Comparison of ENCODE assay signal across 10 cellular contexts in the genomic region with DNA sequence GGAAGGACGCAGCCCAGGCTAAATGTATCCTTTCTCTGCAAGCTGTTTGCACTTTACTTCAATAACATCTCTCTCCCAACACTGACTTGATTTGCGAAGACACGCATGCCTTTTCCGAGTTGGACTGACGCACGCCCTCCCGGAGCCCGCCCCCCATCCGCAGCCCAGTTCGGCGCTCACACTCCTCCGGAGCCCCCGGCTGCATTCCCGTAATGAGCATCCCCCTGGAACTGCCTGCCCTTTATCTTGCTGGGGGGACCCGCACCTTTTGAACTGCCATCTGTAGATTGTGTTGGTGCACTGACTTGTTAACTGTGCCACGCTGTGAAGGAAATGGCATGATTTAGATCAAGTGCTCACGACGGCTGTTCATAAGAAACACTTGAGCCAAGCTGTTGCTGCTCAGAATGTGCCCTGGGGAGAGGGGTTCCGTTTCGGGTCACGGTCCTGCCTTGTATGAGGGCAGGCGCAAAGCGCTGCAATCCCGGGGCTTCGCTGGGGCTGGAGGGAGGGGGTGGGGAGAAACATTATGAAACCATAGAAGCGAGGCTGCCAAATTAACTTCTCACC.
A peak's percentile ranks its signal among the peaks of the same experiment; 100 is the strongest.
DNase-seq lines count a peak whose midpoint lies in the region; FAIRE-seq and TF ChIP-seq lines count a peak whose summit lies in the region.
"Had no signal": no experiment of that assay in that cellular context is flagged by ENCODE, and none has a peak within 500 bp of the region (broad histone marks: within the 10 kb centered on the region; RNA-seq: fewer than 3 reads in every experiment).

No MANE protein-coding gene starts in this region.

- peak overlapping the region; percentile 66 for H2AFZ ChIP-seq in mammary epithelial cell (ENCODE audit: low read depth, low read length)

- no peaks in the 10 kb centered on the region for H3K36me3 ChIP-seq in H7 (replicated peaks; ENCODE audit: control insufficient read depth, insufficient read depth, low read length)
- H3K36me3 ChIP-seq in mammary epithelial cell (ENCODE audit: insufficient read depth, low read length) = no peaks in the 10 kb centered on the region
- H3K36me3 ChIP-seq in kidney (ENCODE audit: control insufficient read depth in 1 of 2, insufficient read depth in 2 of 2, low read length in 2 of 2) = no peaks in the 10 kb centered on the region
- H3K36me3 ChIP-seq in spleen = no peaks in the 10 kb centered on the region

- H3K27me3 ChIP-seq in H7 (ENCODE audit: control insufficient read depth, insufficient read depth, low read length) (peaks cover 34% of the 10 kb centered on the region), mammary epithelial cell (ENCODE audit: insufficient read depth, low read length) (no peaks in the 10 kb centered on the region), spleen (replicated peaks in 1 of 7) (peaks cover 0 to 67% (median 35%) of the 10 kb centered on the region in 7 donors)

- no peak for TF ChIP-seq POLR2A in spleen (IDR thresholded peaks at IDR 0.05)

- H3K4me3 ChIP-seq in H7 (ENCODE audit: insufficient read depth, low read depth, low read length) (peak overlapping the region; percentile 37), mammary epithelial cell (replicated peaks in 1 of 3; ENCODE audit: insufficient read depth in 1 of 3, low read depth in 2 of 3, low read length in 3 of 3) (no peak overlapping the region), kidney (ENCODE audit: low read length in 2 of 2) (peak overlapping the region; percentile 40 to 44), spleen (peak overlapping the region in 5 of 8 donors; percentile 2 to 55 (median 4))

- 50% methylated on average over 11 of the region's 26 CpGs for WGBS in mammary epithelial cell (ENCODE audit: low coverage, missing lambda C conversion rate)
- 4 to 8% (median 7%) methylated on average over 26 of the region's 26 CpGs for WGBS in spleen, 5 donors

- intact Hi-C loops in mammary epithelial cell (cut with micrococcal nuclease) (no loop called here), kidney (cut with DNase I) (no loop called here), spleen (cut with DNase I; ENCODE audit: low total_unique reads) (no loop called here)

- no peaks in the 10 kb centered on the region for H3K9me3 ChIP-seq in mammary epithelial cell (replicated peaks; ENCODE audit: insufficient read depth, low read length)
- H3K9me3 ChIP-seq in kidney (ENCODE audit: control insufficient read depth in 1 of 2, low read length in 2 of 2) = no peaks in the 10 kb centered on the region
- H3K9me3 ChIP-seq in spleen = no peaks in the 10 kb centered on the region

- FAIRE-seq in kidney (lab: Jason Lieb, UNC) = no peak
- FAIRE-seq: GM18507 had no signal

- in situ Hi-C loops in mammary epithelial cell (cut with MboI; ENCODE audit: low sequenced_read_pairs in 2 of 2) = no loop called here

- dilution Hi-C loops in mammary epithelial cell (cut with HindIII; ENCODE audit: low sequenced_read_pairs) = no loop called here

- H3K4me1 ChIP-seq in mammary epithelial cell (ENCODE audit: insufficient read depth, low read length) (no peaks in the 10 kb centered on the region), kidney (ENCODE audit: control insufficient read depth in 1 of 2, insufficient read depth in 1 of 2, low read depth in 1 of 2, low read length in 2 of 2) (no peaks in the 10 kb centered on the region), spleen (peaks cover 6 to 21% (median 11%) of the 10 kb centered on the region in 6 donors)

- H3K79me2 ChIP-seq in mammary epithelial cell (ENCODE audit: insufficient read depth, low read length) = no peaks in the 10 kb centered on the region

- H3K27ac ChIP-seq in mammary epithelial cell (ENCODE audit: insufficient read depth, low read depth, low read length) = no peak overlapping the region
- no peak overlapping the region for H3K27ac ChIP-seq in kidney (ENCODE audit: low read depth in 2 of 2, low read length in 2 of 2)
- H3K27ac ChIP-seq in spleen = no peak overlapping the region

- no peaks in the 10 kb centered on the region for H4K20me1 ChIP-seq in mammary epithelial cell (ENCODE audit: insufficient read depth, low read length)

- TF ChIP-seq CTCF in mammary epithelial cell (conservative IDR thresholded peaks at IDR 0.05 in 1 of 2, IDR thresholded peaks at IDR 0.05 in 1 of 2; ENCODE audit: extremely low read depth in 1 of 2, insufficient read depth in 1 of 2, low read depth in 1 of 2, low read length in 2 of 2) (no peak), kidney (IDR thresholded peaks at IDR 0.05; ENCODE audit: borderline replicate concordance, extremely low read depth, insufficient read depth) (no peak), spleen (IDR thresholded peaks at IDR 0.05 in 8 of 11, conservative IDR thresholded peaks at IDR 0.05 in 3 of 11) (no peak)

- DNase-seq in H7 = peak; percentile 70
- no peak for DNase-seq in mammary epithelial cell
- no peak for DNase-seq in kidney
- DNase-seq in spleen = no peak
- no peak for DNase-seq in NCI-H1436 treated with DMSO at 0.1 percent for 48 hours (lab: John Stamatoyannopoulos, UW)
- no peak for DNase-seq in stimulated activated CD4-positive, alpha-beta T cell treated with anti-CD3 and anti-CD28 coated beads, Interleukin-4, amount 100 ng/mL, for 24 hours
- no peak for DNase-seq in mesenteric fat pad (ENCODE audit: low spot score)
- no peak for DNase-seq in activated CD8-positive, alpha-beta memory T cell treated with anti-CD3 and anti-CD28 coated beads, Interleukin-2, amount 50 U/mL, for 4 hours
- DNase-seq: NCI-H2171 treated with DMSO at 0.1 percent for 48 hours had no signal

- CTCF ChIA-PET in mammary epithelial cell (lab: Charles Lee; ENCODE audit: low non-redundant PET) = no interaction called here

- H3K9ac ChIP-seq in mammary epithelial cell (ENCODE audit: insufficient read depth, low read length) (no peak overlapping the region), kidney (ENCODE audit: low read length in 2 of 2) (no peak overlapping the region)

- BruUV-seq in mammary epithelial cell (replicated peaks; lab: Mats Ljungman, UMichigan) = no TSS peak

- no peak overlapping the region for H3K4me2 ChIP-seq in mammary epithelial cell (ENCODE audit: insufficient read depth, low read depth, low read length)

Comparison
In these comparisons a context has a peak if more than half of its experiments do, and no peak if none do; other contexts are left out.
1. H3K4me3 ChIP-seq: peak in H7 (single experiment), kidney (2 of 2) and spleen (5 of 8); none in mammary epithelial cell (0 of 3).